23 cellular contexts compared by ENCODE assay signal in genomic region chr18:36255072-36255708, GRCh38. TPM values are rescaled to one million over a fixed set of nuclear protein-coding genes. Genes with fewer than 3 reads are reported as not detected.
DNase-seq lines count a peak whose midpoint lies in the region; ATAC-seq and TF ChIP-seq lines count a peak whose summit lies in the region.
"Had no signal": no experiment of that assay in that cellular context is flagged by ENCODE, and none has a peak within 500 bp of the region (broad histone marks: within the 10 kb centered on the region; RNA-seq: fewer than 3 reads in every experiment).

No MANE protein-coding gene starts in this region.

- H3K27ac Mint-ChIP-seq in activated CD8-positive, alpha-beta memory T cell treated with anti-CD3 and anti-CD28 coated beads, Interleukin-2, amount 10 ng/mL, durations not matched to agents 7 days and 5 days = no peak overlapping the region
- H3K27ac Mint-ChIP-seq: CD8-positive, alpha-beta memory T cell; HFFc6 had no signal

- no peak overlapping the region for H3K4me2 ChIP-seq in neuronal stem cell (ENCODE audit: insufficient read depth, low read length, poor library complexity, severe bottlenecking)

- H3K27me3 Mint-ChIP-seq in activated CD8-positive, alpha-beta memory T cell treated with anti-CD3 and anti-CD28 coated beads, Interleukin-2, amount 10 ng/mL, durations not matched to agents 7 days and 5 days = peaks cover 4% of the 10 kb centered on the region

- DNase-seq in ELF-1 (ENCODE audit: low read depth, low spot score) (peak; percentile 38), HEK293T (ENCODE audit: extremely low spot score) (no peak), astrocyte of the hippocampus (ENCODE audit: low read depth, low spot score) (peak; percentile 39), neuronal stem cell (ENCODE audit: low spot score) (peak; percentile 36), ascending aorta (ENCODE audit: low spot score in 2 of 2) (no peak)
- DNase-seq in activated CD8-positive, alpha-beta memory T cell treated with anti-CD3 and anti-CD28 coated beads, Interleukin-2, amount 10 ng/mL, durations not matched to agents 7 days and 5 days = no peak
- DNase-seq: Calu3; CD8-positive, alpha-beta memory T cell; DMS153; HFFc6; KG1; NCI-H1092; NCI-H1436; NCI-H187 treated with DMSO at 0.1 percent for 48 hours; NCI-H2107; NCI-H345; NCI-H524; NCI-H82 had no signal

- CTCF ChIA-PET in HEK293T (lab: Yijun Ruan, JAX) = interaction anchor here (0.5 kb wide), 1 partner anchor 14 kb away, joined by 3 read pairs; no protein-coding TSS in a partner anchor
- CTCF ChIA-PET in activated CD8-positive, alpha-beta memory T cell treated with anti-CD3 and anti-CD28 coated beads, Interleukin-2, amount 10 ng/mL, durations not matched to agents 7 days and 5 days (lab: Charles Lee) = no interaction called here

- H3K18ac ChIP-seq in neuronal stem cell (ENCODE audit: low read length) = no peak overlapping the region

- H2BK5ac ChIP-seq in neuronal stem cell (ENCODE audit: low read length) = no peak overlapping the region

- POLR2A ChIA-PET in HEK293T (lab: Yijun Ruan, JAX) = no interaction called here

- no peak overlapping the region for H2BK120ac ChIP-seq in neuronal stem cell (ENCODE audit: low read depth, low read length)

- no peaks in the 10 kb centered on the region for H3K4me1 Mint-ChIP-seq in activated CD8-positive, alpha-beta memory T cell treated with anti-CD3 and anti-CD28 coated beads, Interleukin-2, amount 10 ng/mL, durations not matched to agents 7 days and 5 days
- H3K4me1 Mint-ChIP-seq: CD8-positive, alpha-beta memory T cell had no signal

- no peak overlapping the region for H3K14ac ChIP-seq in neuronal stem cell (ENCODE audit: low read length)

- no peak overlapping the region for H3K23ac ChIP-seq in neuronal stem cell (ENCODE audit: low read depth, low read length, poor library complexity)

- H3K9ac ChIP-seq in neuronal stem cell (ENCODE audit: low read depth, low read length, poor library complexity) = no peak overlapping the region

- no peak overlapping the region for H2AK5ac ChIP-seq in neuronal stem cell (ENCODE audit: low read depth, low read length)

- peaks cover 0 to 4% of the 10 kb centered on the region in 2 donors for H3K4me1 ChIP-seq in neuronal stem cell (ENCODE audit: control insufficient read depth in 2 of 2, insufficient read depth in 1 of 2, low read depth in 1 of 2, low read length in 2 of 2)
- H3K4me1 ChIP-seq in ascending aorta = no peaks in the 10 kb centered on the region

- no peak overlapping the region for H2AFZ ChIP-seq in neuronal stem cell (ENCODE audit: low read length)

- no peak overlapping the region for H3K4me3 ChIP-seq in neuronal stem cell (ENCODE audit: low read length in 2 of 2)
- no peak overlapping the region for H3K4me3 ChIP-seq in ascending aorta

- H3K36me3 Mint-ChIP-seq in activated CD8-positive, alpha-beta memory T cell treated with anti-CD3 and anti-CD28 coated beads, Interleukin-2, amount 10 ng/mL, durations not matched to agents 7 days and 5 days = no peaks in the 10 kb centered on the region
- H3K36me3 Mint-ChIP-seq: CD8-positive, alpha-beta memory T cell had no signal

- H3K79me1 ChIP-seq in neuronal stem cell (ENCODE audit: low read depth, low read length) = no peaks in the 10 kb centered on the region

- no peak for ATAC-seq in activated CD8-positive, alpha-beta memory T cell treated with anti-CD3 and anti-CD28 coated beads, Interleukin-2, amount 10 ng/mL, durations not matched to agents 7 days and 5 days
- ATAC-seq in HG02852 (IDR thresholded peaks at IDR 0.05; ENCODE audit: unreplicated experiment) = no peak
- ATAC-seq: Panc1 had no signal

- no peak overlapping the region for H3K4ac ChIP-seq in neuronal stem cell (ENCODE audit: low read length)

- H3K27ac ChIP-seq in neuronal stem cell (replicated peaks; ENCODE audit: low read length) (no peak overlapping the region), ascending aorta (no peak overlapping the region)
- H3K27ac ChIP-seq: C4-2B, HL-60 had no signal

- H3K36me3 ChIP-seq in neuronal stem cell (replicated peaks in 1 of 2; ENCODE audit: control insufficient read depth in 2 of 2, insufficient read depth in 2 of 2, low read length in 2 of 2) (no peaks in the 10 kb centered on the region), ascending aorta (no peaks in the 10 kb centered on the region)

- no peak overlapping the region for H3K4me3 Mint-ChIP-seq in activated CD8-positive, alpha-beta memory T cell treated with anti-CD3 and anti-CD28 coated beads, Interleukin-2, amount 10 ng/mL, durations not matched to agents 7 days and 5 days
- H3K4me3 Mint-ChIP-seq: CD8-positive, alpha-beta memory T cell; HFFc6 had no signal

- no peak overlapping the region for H4K91ac ChIP-seq in neuronal stem cell (ENCODE audit: low read depth, low read length, poor library complexity)

- intact Hi-C loops in ascending aorta (cut with DNase I) = no loop called here

- H4K8ac ChIP-seq in neuronal stem cell (ENCODE audit: low read depth, low read length) = no peak overlapping the region

- no CpG with 5 or more reads among the region's 10 CpGs for WGBS in neuronal stem cell (ENCODE audit: extremely low coverage in 2 of 2, insufficient read length in 2 of 2, insufficient replicate concordance in 1 of 2), 2 donors

- H3K27me3 ChIP-seq in neuronal stem cell (ENCODE audit: control insufficient read depth in 3 of 3, insufficient read depth in 3 of 3, low read depth in 1 of 3, low read length in 3 of 3) (peaks cover 0 to 39% (median 0%) of the 10 kb centered on the region in 3 experiments), ascending aorta (no peaks in the 10 kb centered on the region)

- H3K9me3 Mint-ChIP-seq in activated CD8-positive, alpha-beta memory T cell treated with anti-CD3 and anti-CD28 coated beads, Interleukin-2, amount 10 ng/mL, durations not matched to agents 7 days and 5 days (ENCODE audit: low read depth) = no peaks in the 10 kb centered on the region
- H3K9me3 Mint-ChIP-seq: HFFc6 had no signal

- H3K9me3 ChIP-seq in neuronal stem cell (replicated peaks in 1 of 2; ENCODE audit: control insufficient read depth in 2 of 2, insufficient read depth in 1 of 2, low read depth in 1 of 2, low read length in 2 of 2) (no peaks in the 10 kb centered on the region), ascending aorta (no peaks in the 10 kb centered on the region)

- no peak overlapping the region for H2BK15ac ChIP-seq in neuronal stem cell (ENCODE audit: low read length)

- H2BK12ac ChIP-seq in neuronal stem cell (ENCODE audit: low read length) = no peak overlapping the region

- TF ChIP-seq CTCF in ascending aorta (IDR thresholded peaks at IDR 0.05) = no peak

TF ChIP-seq in HEK293T, 16 proteins besides CTCF, POLR2A, EP300 and RAD21:
- TF ChIP-seq ZNF384 (IDR thresholded peaks at IDR 0.05) (no peak), NFRKB (IDR thresholded peaks at IDR 0.05) (no peak), ARNT (IDR thresholded peaks at IDR 0.05) (no peak), PKNOX1 (IDR thresholded peaks at IDR 0.05) (peak; percentile 83), HDGF (IDR thresholded peaks at IDR 0.05; ENCODE audit: borderline replicate concordance) (no peak)

RNA-seq across cellular contexts. Expression of gene FHOD3, which starts 42.3 kb away (rescaled TPM):
- 32.6 TPM for polyA plus RNA-seq in neuronal stem cell (2013, experiment 1 of 2)
- 31.7 TPM for polyA plus RNA-seq in neuronal stem cell (2013, experiment 2 of 2)
- not detected for total RNA-seq in activated CD8-positive, alpha-beta memory T cell treated with anti-CD3 and anti-CD28 coated beads, Interleukin-2, amount 10 ng/mL, durations not matched to agents 7 days and 5 days
- total RNA-seq in ascending aorta = 12.7 TPM
- total RNA-seq: CD8-positive, alpha-beta memory T cell; HT-29 had no signal
- polyA plus RNA-seq: CD8-positive, alpha-beta memory T cell had no signal

Comparison
In these comparisons a context has a peak if more than half of its experiments do, and no peak if none do; other contexts are left out.
1. DNase-seq: peak in ELF-1 (single experiment), astrocyte of the hippocampus (single experiment) and neuronal stem cell (single experiment); none in HEK293T (single experiment), activated CD8-positive, alpha-beta memory T cell treated with anti-CD3 and anti-CD28 coated beads, Interleukin-2, amount 10 ng/mL, durations not matched to agents 7 days and 5 days (single experiment) and ascending aorta (0 of 2).
2. RNA of gene FHOD3, which starts 42.3 kb away (total RNA-seq): 12.7 TPM in ascending aorta (single experiment); not detected in activated CD8-positive, alpha-beta memory T cell treated with anti-CD3 and anti-CD28 coated beads, Interleukin-2, amount 10 ng/mL, durations not matched to agents 7 days and 5 days; every median in the first group is over 10 times any median in the second.